20 cellular contexts compared by ENCODE assay signal in the genomic region with DNA sequence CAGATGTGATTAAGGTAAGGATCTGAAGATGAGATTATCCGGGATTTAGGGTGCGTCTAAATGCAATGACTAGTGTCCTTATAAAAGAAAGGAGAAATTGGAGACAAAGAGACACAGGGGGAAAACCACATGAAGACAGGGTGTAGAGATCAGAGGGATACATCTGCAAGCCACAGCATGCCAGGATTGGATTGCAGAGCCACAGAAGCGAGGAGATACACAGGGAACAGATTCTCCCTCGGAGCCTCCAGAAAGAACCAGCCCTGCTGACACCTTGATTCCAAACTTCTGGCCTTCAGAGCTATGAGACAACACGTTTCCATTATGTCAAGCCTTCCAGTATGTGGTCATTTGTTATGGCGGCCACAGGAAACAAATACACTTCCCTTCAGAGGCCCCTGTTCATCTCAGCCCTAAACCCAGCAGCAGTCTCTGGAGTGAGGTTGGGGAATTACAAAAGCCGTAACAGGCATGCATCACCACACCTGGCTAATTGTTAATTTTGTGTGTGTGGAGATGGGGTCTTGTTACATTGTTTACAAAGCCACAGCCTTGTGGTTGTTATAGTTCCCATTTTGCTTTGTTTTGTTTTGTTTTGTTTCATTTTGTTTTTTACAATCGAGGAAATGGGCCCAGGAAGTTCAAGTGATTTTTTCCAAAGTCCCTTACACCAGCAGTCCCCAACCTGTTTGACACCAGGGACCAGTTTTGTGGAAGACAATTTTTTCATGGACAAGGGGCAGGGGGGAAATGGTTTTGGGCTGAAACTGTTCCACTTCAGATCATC. TPM values are rescaled to one million over a fixed set of nuclear protein-coding genes. Genes with fewer than 3 reads are reported as not detected.
DNase-seq lines count a peak whose midpoint lies in the region; ATAC-seq and TF ChIP-seq lines count a peak whose summit lies in the region.
"Had no signal": no experiment of that assay in that cellular context is flagged by ENCODE, and none has a peak within 500 bp of the region (broad histone marks: within the 10 kb centered on the region; RNA-seq: fewer than 3 reads in every experiment).

No MANE protein-coding gene starts in this region.

- H3K27me3 ChIP-seq in heart right ventricle: no peaks in the 10 kb centered on the region
- H3K27me3 ChIP-seq: ovary, uterus had no signal

- no peak overlapping the region for H3K4me3 ChIP-seq in heart right ventricle
- H3K4me3 ChIP-seq: esophagus squamous epithelium, ovary, skin epidermis, uterus had no signal

- no peaks in the 10 kb centered on the region for H3K36me3 ChIP-seq in heart right ventricle
- H3K36me3 ChIP-seq: esophagus squamous epithelium, ovary, uterus had no signal

- POLR2A ChIA-PET in activated CD8-positive, alpha-beta T cell treated with anti-CD3 and anti-CD28 coated beads, Interleukin-2, amount 10 ng/mL, durations not matched to agents 7 days and 5 days (lab: Charles Lee): no interaction called here

- no peak overlapping the region for H3K27ac ChIP-seq in heart right ventricle
- H3K27ac ChIP-seq: esophagus squamous epithelium, ovary, skin epidermis, uterus had no signal

- H3K9me3 ChIP-seq in heart right ventricle: no peaks in the 10 kb centered on the region
- H3K9me3 ChIP-seq: esophagus squamous epithelium, ovary, uterus had no signal

- WGBS in heart right ventricle, 2 donors: 73 to 81% methylated on average over 8 of the region's 8 CpGs

- H3K4me3 Mint-ChIP-seq in activated CD8-positive, alpha-beta T cell treated with anti-CD3 and anti-CD28 coated beads, Interleukin-2, amount 10 ng/mL, durations not matched to agents 7 days and 5 days: no peak overlapping the region
- H3K4me3 Mint-ChIP-seq: dendritic cell treated with granulocyte-macrophage colony-stimulating factor and Interleukin-4, amounts not matched to agents 40 ng/mL and 50 ng/mL, for 4 days had no signal

- ATAC-seq in GM18909 (IDR thresholded peaks at IDR 0.05; ENCODE audit: poor library complexity, unreplicated experiment) (peak; percentile 59), heart right ventricle (no peak)
- no peak for ATAC-seq in activated CD8-positive, alpha-beta T cell treated with anti-CD3 and anti-CD28 coated beads, Interleukin-2, amount 10 ng/mL, durations not matched to agents 7 days and 5 days

- DNase-seq in COR-L47 (lab: John Stamatoyannopoulos, UW) (peak; percentile 7), NCI-H2029 (lab: John Stamatoyannopoulos, UW) (peak; percentile 62), dermis blood vessel endothelial cell (peak; percentile 12), heart right ventricle (no peak), AG08396 (ENCODE audit: low spot score) (no peak)
- no peak for DNase-seq in activated CD4-positive, alpha-beta T cell treated with anti-CD3 and anti-CD28 coated beads for 4 hours
- DNase-seq in activated CD8-positive, alpha-beta T cell treated with anti-CD3 and anti-CD28 coated beads, Interleukin-2, amount 10 ng/mL, durations not matched to agents 7 days and 5 days: no peak
- DNase-seq: activated CD4-positive, CD25-positive, alpha-beta regulatory T cell; activated CD8-positive, alpha-beta memory T cell treated with anti-CD3 and anti-CD28 coated beads, Interleukin-2, amount 50 U/mL, for 4 hours; activated naive CD4-positive, alpha-beta T cell; esophagus squamous epithelium; head of caudate nucleus; MM.1S; NCI-H510A; ovary; stimulated activated naive CD4-positive, alpha-beta T cell treated with Interleukin-2 at 50 U/mL for 16 hours; uterus had no signal

- intact Hi-C loops in heart right ventricle (cut with DNase I): no loop called here

- no peak overlapping the region for H3K27ac Mint-ChIP-seq in activated CD8-positive, alpha-beta T cell treated with anti-CD3 and anti-CD28 coated beads, Interleukin-2, amount 10 ng/mL, durations not matched to agents 7 days and 5 days
- H3K27ac Mint-ChIP-seq: dendritic cell treated with granulocyte-macrophage colony-stimulating factor and Interleukin-4, amounts not matched to agents 40 ng/mL and 50 ng/mL, for 4 days had no signal

- H3K4me1 Mint-ChIP-seq in activated CD8-positive, alpha-beta T cell treated with anti-CD3 and anti-CD28 coated beads, Interleukin-2, amount 10 ng/mL, durations not matched to agents 7 days and 5 days (ENCODE audit: low read depth): no peaks in the 10 kb centered on the region

- no peak for TF ChIP-seq CTCF in heart right ventricle (IDR thresholded peaks at IDR 0.05)

- no peaks in the 10 kb centered on the region for H3K36me3 Mint-ChIP-seq in activated CD8-positive, alpha-beta T cell treated with anti-CD3 and anti-CD28 coated beads, Interleukin-2, amount 10 ng/mL, durations not matched to agents 7 days and 5 days (ENCODE audit: low read depth)

- H3K4me1 ChIP-seq in heart right ventricle: no peaks in the 10 kb centered on the region
- H3K4me1 ChIP-seq: esophagus squamous epithelium, uterus had no signal

- CTCF ChIA-PET in activated CD8-positive, alpha-beta T cell treated with anti-CD3 and anti-CD28 coated beads, Interleukin-2, amount 10 ng/mL, durations not matched to agents 7 days and 5 days (lab: Charles Lee): no interaction called here

- H3K27me3 Mint-ChIP-seq in activated CD8-positive, alpha-beta T cell treated with anti-CD3 and anti-CD28 coated beads, Interleukin-2, amount 10 ng/mL, durations not matched to agents 7 days and 5 days (ENCODE audit: low read depth): no peaks in the 10 kb centered on the region
- H3K27me3 Mint-ChIP-seq: dendritic cell treated with granulocyte-macrophage colony-stimulating factor and Interleukin-4, amounts not matched to agents 40 ng/mL and 50 ng/mL, for 4 days had no signal

- H3K9me3 Mint-ChIP-seq in activated CD8-positive, alpha-beta T cell treated with anti-CD3 and anti-CD28 coated beads, Interleukin-2, amount 10 ng/mL, durations not matched to agents 7 days and 5 days (ENCODE audit: insufficient read depth): no peaks in the 10 kb centered on the region
- H3K9me3 Mint-ChIP-seq: dendritic cell treated with granulocyte-macrophage colony-stimulating factor and Interleukin-4, amounts not matched to agents 40 ng/mL and 50 ng/mL, for 4 days had no signal

RNA-seq across cellular contexts. Expression of a gene that starts 51.6 kb away (rescaled TPM):
- total RNA-seq in dermis blood vessel endothelial cell: 5.2 and 9.4 TPM in 2 replicates
- total RNA-seq in heart right ventricle: 10 to 100 TPM in 5 of 10 donors, 1 to 10 TPM in 5; 8.7 to 13.3 (median 9.8) TPM
- 1 to 10 TPM; 4.1 to 9.1 TPM for polyA plus RNA-seq in heart right ventricle
- 1 to 10 TPM; 1.6 to 3.6 TPM for total RNA-seq in activated CD8-positive, alpha-beta T cell treated with anti-CD3 and anti-CD28 coated beads, Interleukin-2, amount 10 ng/mL, durations not matched to agents 7 days and 5 days

Comparison
In these comparisons a context has a peak if more than half of its experiments do, and no peak if none do; other contexts are left out.
1. DNase-seq: peak in COR-L47 (single experiment), NCI-H2029 (single experiment) and dermis blood vessel endothelial cell (single experiment); none in heart right ventricle (0 of 2), AG08396 (single experiment), activated CD4-positive, alpha-beta T cell treated with anti-CD3 and anti-CD28 coated beads for 4 hours (0 of 2) and activated CD8-positive, alpha-beta T cell treated with anti-CD3 and anti-CD28 coated beads, Interleukin-2, amount 10 ng/mL, durations not matched to agents 7 days and 5 days (single experiment).